Comparison of ENCODE assay signal across 8 cellular contexts in the genomic region with DNA sequence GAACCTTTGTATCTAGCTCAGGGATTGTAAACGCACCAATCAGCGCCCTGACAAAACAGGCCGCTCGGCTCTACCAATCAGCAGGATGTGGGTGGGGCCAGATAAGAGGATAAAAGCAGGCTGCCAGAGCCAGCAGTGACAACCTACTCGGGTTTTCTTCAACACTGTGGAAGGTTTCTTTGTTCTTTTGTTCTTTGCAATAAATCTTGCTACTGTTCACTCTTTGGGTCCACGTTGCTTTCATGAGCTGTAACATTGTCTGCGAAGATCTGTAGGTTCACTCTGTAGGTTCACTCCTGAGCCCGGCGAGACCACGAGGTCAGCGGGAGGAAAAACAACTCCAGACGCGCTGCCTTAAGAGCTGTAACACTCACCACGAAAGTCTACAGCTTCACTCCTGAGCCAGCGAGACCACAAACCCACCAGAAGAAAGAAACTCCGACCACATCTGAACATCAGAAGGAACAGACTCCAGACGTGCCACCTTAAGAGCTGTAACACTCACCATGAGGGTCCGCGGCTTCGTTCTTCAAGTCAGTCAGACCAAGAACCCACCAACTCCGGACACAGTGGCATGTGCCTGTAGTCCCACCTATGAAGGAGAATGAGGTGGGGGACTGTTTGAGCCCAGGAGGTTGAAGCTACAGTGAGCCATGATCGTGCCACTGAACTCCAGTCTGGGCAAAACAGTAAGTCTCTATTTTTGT. TPM values are rescaled to one million over a fixed set of nuclear protein-coding genes. Genes with fewer than 3 reads are reported as not detected.
A peak's percentile ranks its signal among the peaks of the same experiment; 100 is the strongest.
DNase-seq lines count a peak whose midpoint lies in the region; ATAC-seq and TF ChIP-seq lines count a peak whose summit lies in the region.
"Not testable (repeated sequence)": the region's sequence is repeated elsewhere in the genome, so short reads cannot be mapped to it uniquely, and the experiment has no call there.

No MANE protein-coding gene starts in this region.

- H3K9me2 ChIP-seq in Loucy (replicated peaks; ENCODE audit: low read depth, low read length), result not testable (repeated sequence)

- not testable (repeated sequence) for H3K79me2 ChIP-seq in Loucy (ENCODE audit: insufficient read depth, low read length)

- DNase-seq in activated CD4-positive, alpha-beta T cell treated with anti-CD3 and anti-CD28 coated beads for 36 hours, result peak; percentile 74
- peak; percentile 27 for DNase-seq in activated CD8-positive, alpha-beta memory T cell treated with anti-CD3 and anti-CD28 coated beads, Interleukin-2, amount 50 U/mL, for 24 hours (ENCODE audit: extremely low read depth)
- peak; percentile 77 for DNase-seq in activated effector memory CD4-positive, alpha-beta T cell treated with anti-CD3 and anti-CD28 coated beads, Interleukin-2, amount 50 U/mL, for 16 hours
- peak; percentile 34 for DNase-seq in effector CD4-positive, alpha-beta T cell
- DNase-seq in stimulated activated CD4-positive, alpha-beta T cell treated with anti-CD3 and anti-CD28 coated beads, Interleukin-15, amount 100 ng/mL, for 1 hour (ENCODE audit: low read depth in 1 of 2, low spot score in 1 of 2), result peak; percentile 11 to 20
- DNase-seq in stimulated activated CD8-positive, alpha-beta memory T cell treated with anti-CD3 and anti-CD28 coated beads, Interleukin-12 subunit alpha, Interleukin-12 subunit beta, amount 100 ng/mL, for 4 hours (ENCODE audit: low read depth), result peak; percentile 26

- not testable (repeated sequence) for H3K36me3 Mint-ChIP-seq in activated CD4-positive, alpha-beta T cell treated with anti-CD3 and anti-CD28 coated beads for 36 hours (ENCODE audit: low read depth); stimulated activated naive CD8-positive, alpha-beta T cell treated with anti-CD3 and anti-CD28 coated beads, Interleukin-15, Interleukin-2, amounts not matched to agents 100 ng/mL and 50 ng/mL, for 24 hours (ENCODE audit: low read depth)

- peak overlapping the region; percentile 86 for H2AFZ ChIP-seq in Loucy (ENCODE audit: low read length)

- not testable (repeated sequence) for H3K27me3 Mint-ChIP-seq in activated CD4-positive, alpha-beta T cell treated with anti-CD3 and anti-CD28 coated beads for 36 hours; stimulated activated naive CD8-positive, alpha-beta T cell treated with anti-CD3 and anti-CD28 coated beads, Interleukin-15, Interleukin-2, amounts not matched to agents 100 ng/mL and 50 ng/mL, for 24 hours

- H3K9me3 Mint-ChIP-seq in activated CD4-positive, alpha-beta T cell treated with anti-CD3 and anti-CD28 coated beads for 36 hours (ENCODE audit: low read depth); stimulated activated naive CD8-positive, alpha-beta T cell treated with anti-CD3 and anti-CD28 coated beads, Interleukin-15, Interleukin-2, amounts not matched to agents 100 ng/mL and 50 ng/mL, for 24 hours: not testable (repeated sequence)

- intact Hi-C loops in activated CD4-positive, alpha-beta T cell treated with anti-CD3 and anti-CD28 coated beads for 36 hours (cut with DNase I, micrococcal nuclease), result loop anchor here (1.0 to 2.0 kb wide), 3 partner anchors 37 to 45 kb away; no protein-coding TSS in a partner anchor

- peaks cover 12% of the 10 kb centered on the region for H3K4me1 ChIP-seq in Loucy (ENCODE audit: insufficient read depth, low read length, poor library complexity, severe bottlenecking)

- H3K4me3 ChIP-seq in Loucy (ENCODE audit: low read length, poor library complexity, severe bottlenecking), result peak overlapping the region; percentile 63

- CTCF ChIA-PET in activated CD4-positive, alpha-beta T cell treated with anti-CD3 and anti-CD28 coated beads for 36 hours (lab: Charles Lee), result interaction anchor here (0.6 to 0.9 kb wide), 3 partner anchors 191 to 1281 kb away, joined by 3 to 5 read pairs (median 4); no protein-coding TSS in a partner anchor

- not testable (repeated sequence) for H4K20me1 ChIP-seq in Loucy (ENCODE audit: insufficient read depth, low read length, poor library complexity, severe bottlenecking)

- not testable (repeated sequence) for TF ChIP-seq CTCF in Loucy (conservative IDR thresholded peaks at IDR 0.05; ENCODE audit: low read length)

- peak overlapping the region; percentile 74 for H3K27ac Mint-ChIP-seq in activated CD4-positive, alpha-beta T cell treated with anti-CD3 and anti-CD28 coated beads for 36 hours
- H3K27ac Mint-ChIP-seq in stimulated activated naive CD8-positive, alpha-beta T cell treated with anti-CD3 and anti-CD28 coated beads, Interleukin-15, Interleukin-2, amounts not matched to agents 100 ng/mL and 50 ng/mL, for 24 hours, result peak overlapping the region; percentile 81

- H3F3A ChIP-seq in Loucy (ENCODE audit: low read depth), result not testable (repeated sequence)

- ATAC-seq in activated CD4-positive, alpha-beta T cell treated with anti-CD3 and anti-CD28 coated beads for 36 hours, result peak; percentile 80

- peaks cover 19% of the 10 kb centered on the region for H3K4me1 Mint-ChIP-seq in activated CD4-positive, alpha-beta T cell treated with anti-CD3 and anti-CD28 coated beads for 36 hours
- H3K4me1 Mint-ChIP-seq in stimulated activated naive CD8-positive, alpha-beta T cell treated with anti-CD3 and anti-CD28 coated beads, Interleukin-15, Interleukin-2, amounts not matched to agents 100 ng/mL and 50 ng/mL, for 24 hours (ENCODE audit: low read depth), result peaks cover 23% of the 10 kb centered on the region

- not testable (repeated sequence) for H3K36me3 ChIP-seq in Loucy (ENCODE audit: insufficient read depth, low read length)

- POLR2A ChIA-PET in activated CD4-positive, alpha-beta T cell treated with anti-CD3 and anti-CD28 coated beads for 36 hours (lab: Charles Lee), result interaction anchor here (0.7 to 0.9 kb wide), 3 partner anchors 15 to 37 kb away, joined by 3 to 4 read pairs (median 3); no protein-coding TSS in a partner anchor

- peak overlapping the region; percentile 67 for H3K4me3 Mint-ChIP-seq in activated CD4-positive, alpha-beta T cell treated with anti-CD3 and anti-CD28 coated beads for 36 hours
- peak overlapping the region; percentile 71 for H3K4me3 Mint-ChIP-seq in stimulated activated naive CD8-positive, alpha-beta T cell treated with anti-CD3 and anti-CD28 coated beads, Interleukin-15, Interleukin-2, amounts not matched to agents 100 ng/mL and 50 ng/mL, for 24 hours

- peak overlapping the region; percentile 74 for H3K4me2 ChIP-seq in Loucy (ENCODE audit: low read depth, low read length, poor library complexity, severe bottlenecking)

- H3K9ac ChIP-seq in Loucy (ENCODE audit: low read depth, low read length, poor library complexity, severe bottlenecking), result peak overlapping the region; percentile 32

- H3K9me3 ChIP-seq in Loucy (ENCODE audit: insufficient read depth, low read depth, low read length), result not testable (repeated sequence)

- H3K27me3 ChIP-seq in Loucy (ENCODE audit: insufficient read depth, low read length, poor library complexity, severe bottlenecking), result not testable (repeated sequence)

RNA-seq across cellular contexts. Expression of a gene that starts 46.8 kb away (rescaled TPM):
- 10 to 100 TPM; 37.0 to 43.3 TPM for total RNA-seq in activated CD4-positive, alpha-beta T cell treated with anti-CD3 and anti-CD28 coated beads for 36 hours

Comparison
In these comparisons a context has a peak if more than half of its experiments do, and no peak if none do; other contexts are left out.
1. Peak in every context shown above with its lines: DNase-seq, ATAC-seq and H3K4me3 ChIP-seq.
2. DNase-seq: peak in every context shown above with its lines; median percentile 77 in activated effector memory CD4-positive, alpha-beta T cell treated with anti-CD3 and anti-CD28 coated beads, Interleukin-2, amount 50 U/mL, for 16 hours; 74 in activated CD4-positive, alpha-beta T cell treated with anti-CD3 and anti-CD28 coated beads for 36 hours; 34 in effector CD4-positive, alpha-beta T cell; 27 in activated CD8-positive, alpha-beta memory T cell treated with anti-CD3 and anti-CD28 coated beads, Interleukin-2, amount 50 U/mL, for 24 hours; 26 in stimulated activated CD8-positive, alpha-beta memory T cell treated with anti-CD3 and anti-CD28 coated beads, Interleukin-12 subunit alpha, Interleukin-12 subunit beta, amount 100 ng/mL, for 4 hours; 16 in stimulated activated CD4-positive, alpha-beta T cell treated with anti-CD3 and anti-CD28 coated beads, Interleukin-15, amount 100 ng/mL, for 1 hour.